18 cellular contexts compared by ENCODE assay signal in the genomic region with DNA sequence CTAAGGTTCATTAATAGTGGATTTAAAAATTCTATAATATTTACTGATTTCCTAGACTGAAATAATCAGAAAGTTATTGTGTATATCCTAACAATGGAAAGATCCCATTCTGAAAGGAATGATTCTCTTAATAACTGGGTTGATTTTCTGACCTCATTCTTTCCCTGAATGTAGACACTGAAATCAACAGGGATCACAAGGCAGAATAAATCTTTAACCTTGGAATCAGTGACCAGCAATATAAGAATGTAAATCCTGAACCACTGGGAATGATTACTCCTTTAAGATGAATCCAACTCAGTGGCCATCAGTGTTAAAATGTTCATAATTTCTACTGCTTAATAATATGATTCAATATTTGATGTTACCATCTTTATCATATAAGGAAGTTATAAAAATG. TPM values are rescaled to one million over a fixed set of nuclear protein-coding genes. Genes with fewer than 3 reads are reported as not detected.
DNase-seq lines count a peak whose midpoint lies in the region; TF ChIP-seq lines count a peak whose summit lies in the region.
"Had no signal": no experiment of that assay in that cellular context is flagged by ENCODE, and none has a peak within 500 bp of the region (broad histone marks: within the 10 kb centered on the region; RNA-seq: fewer than 3 reads in every experiment).

No MANE protein-coding gene starts in this region.

- no peak for TF ChIP-seq CTCF in DOHH2 (IDR thresholded peaks at IDR 0.05; ENCODE audit: low read depth, low read length, poor library complexity, severe bottlenecking)
- no peak for TF ChIP-seq CTCF in epithelial cell of proximal tubule (conservative IDR thresholded peaks at IDR 0.05; ENCODE audit: low read depth, low read length)

- H3K36me3 ChIP-seq in DOHH2 (ENCODE audit: control insufficient read depth, low read length), result peaks cover 40% of the 10 kb centered on the region

- peak overlapping the region; percentile 57 for H3K27ac ChIP-seq in DOHH2 (ENCODE audit: low read depth, low read length)
- H3K27ac ChIP-seq: A549 had no signal

- H3K4me2 ChIP-seq in DOHH2 (ENCODE audit: low read length), result peak overlapping the region; percentile 58
- H3K4me2 ChIP-seq: A549, GM23338 had no signal

- no peaks in the 10 kb centered on the region for H3K27me3 ChIP-seq in DOHH2 (ENCODE audit: control insufficient read depth, low read length)

- no peaks in the 10 kb centered on the region for H3K9me3 ChIP-seq in DOHH2 (ENCODE audit: control insufficient read depth, insufficient read depth, low read length)
- H3K9me3 ChIP-seq: A549 had no signal

- H4K20me1 ChIP-seq in DOHH2 (ENCODE audit: control insufficient read depth, insufficient read depth, low read depth, low read length), result no peaks in the 10 kb centered on the region

- DNase-seq in epithelial cell of proximal tubule (ENCODE audit: low read depth), result peak; percentile 51
- peak; percentile 64 for DNase-seq in renal cortical epithelial cell (ENCODE audit: low read depth)
- DNase-seq in stimulated activated CD4-positive, alpha-beta T cell treated with anti-CD3 and anti-CD28 coated beads, Interleukin-4, amount 100 ng/mL, for 24 hours, result no peak
- DNase-seq in stimulated activated CD8-positive, alpha-beta memory T cell treated with anti-CD3 and anti-CD28 coated beads, Interleukin-4, amount 100 ng/mL, for 48 hours, result no peak
- no peak for DNase-seq in mucosa of gallbladder (ENCODE audit: low spot score)
- DNase-seq: 8988T; C1 segment of cervical spinal cord; Calu3; CD4-positive, alpha-beta memory T cell; COR-L47; DMS153; DND-41; EL; GDM1; H9 had no signal

- H3K9me2 ChIP-seq in DOHH2 (replicated peaks; ENCODE audit: control insufficient read depth, low read length), result no peaks in the 10 kb centered on the region

- H3K79me2 ChIP-seq in DOHH2 (ENCODE audit: control insufficient read depth, low read length), result no peaks in the 10 kb centered on the region

- H3K4me1 ChIP-seq in DOHH2 (ENCODE audit: control insufficient read depth, low read length), result peaks cover 52% of the 10 kb centered on the region
- H3K4me1 ChIP-seq: A549 had no signal

- H3F3A ChIP-seq in DOHH2 (ENCODE audit: control insufficient read depth, insufficient read depth), result peaks cover 11% of the 10 kb centered on the region

- H3K4me3 ChIP-seq in DOHH2 (ENCODE audit: low read length) (peak overlapping the region; percentile 41), epithelial cell of proximal tubule (ENCODE audit: low read depth, low read length) (no peak overlapping the region)
- H3K4me3 ChIP-seq: A549, GM23338 had no signal

RNA-seq across cellular contexts. Expression of a gene that starts 47.6 kb away (rescaled TPM):
- 3.5 and 4.7 TPM in 2 replicates for total RNA-seq in epithelial cell of proximal tubule
- total RNA-seq in renal cortical epithelial cell, result 4.9 and 14.6 TPM in 2 replicates
- total RNA-seq in mucosa of gallbladder, result 7.7 TPM

Comparison
In these comparisons a context has a peak if more than half of its experiments do, and no peak if none do; other contexts are left out.
1. DNase-seq: peak in epithelial cell of proximal tubule (single experiment) and renal cortical epithelial cell (single experiment); none in stimulated activated CD4-positive, alpha-beta T cell treated with anti-CD3 and anti-CD28 coated beads, Interleukin-4, amount 100 ng/mL, for 24 hours (single experiment), stimulated activated CD8-positive, alpha-beta memory T cell treated with anti-CD3 and anti-CD28 coated beads, Interleukin-4, amount 100 ng/mL, for 48 hours (single experiment) and mucosa of gallbladder (single experiment).